Comparison of ENCODE assay signal across 21 cellular contexts in the genomic region with DNA sequence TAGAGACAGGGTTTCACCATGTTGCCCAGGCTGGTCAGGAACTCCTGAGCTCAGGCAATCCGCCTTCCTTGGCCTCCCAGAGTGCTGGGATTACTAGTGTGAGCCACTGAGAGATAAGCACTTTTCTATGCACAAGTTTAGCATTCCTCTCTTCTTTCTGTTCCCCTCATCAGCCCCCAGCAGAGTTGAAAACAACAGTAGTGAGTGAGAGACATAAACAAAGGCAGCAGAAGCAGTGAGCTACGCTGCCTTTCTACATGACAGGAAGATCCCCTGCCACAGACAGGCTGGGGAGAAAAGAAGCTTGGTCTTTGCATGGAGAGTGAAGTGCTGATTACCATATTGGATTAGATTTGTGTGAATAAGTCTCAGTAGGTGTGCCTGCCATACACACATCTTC.
DNase-seq lines count a peak whose midpoint lies in the region; ATAC-seq lines count a peak whose summit lies in the region.
"Had no signal": no experiment of that assay in that cellular context is flagged by ENCODE, and none has a peak within 500 bp of the region (broad histone marks: within the 10 kb centered on the region; RNA-seq: fewer than 3 reads in every experiment).

No MANE protein-coding gene starts in this region.

- no peak for ATAC-seq in stimulated activated naive B cell treated with anti-CD40 and anti-IgM and Interleukin-4, amounts not matched to agents 10 μg/mL and 1 μg/mL and 100 μg/mL, for 72 hours (replicated peaks)
- ATAC-seq: T-cell had no signal

- no peaks in the 10 kb centered on the region for H3K36me3 Mint-ChIP-seq in CD8-positive, alpha-beta memory T cell
- H3K36me3 Mint-ChIP-seq in stimulated activated naive B cell treated with anti-CD40 and anti-IgM and Interleukin-4, amounts not matched to agents 10 μg/mL and 1 μg/mL and 100 μg/mL, for 72 hours = no peaks in the 10 kb centered on the region
- H3K36me3 Mint-ChIP-seq: CD4-positive, alpha-beta memory T cell; T-cell had no signal

- peaks cover 0 to 13% (median under 1%) of the 10 kb centered on the region in 5 donors for H3K9me3 Mint-ChIP-seq in CD8-positive, alpha-beta memory T cell
- H3K9me3 Mint-ChIP-seq in stimulated activated naive B cell treated with anti-CD40 and anti-IgM and Interleukin-4, amounts not matched to agents 10 μg/mL and 1 μg/mL and 100 μg/mL, for 72 hours = peaks cover 4 to 10% of the 10 kb centered on the region in 2 donors

- POLR2A ChIA-PET in CD8-positive, alpha-beta memory T cell (lab: Charles Lee) = no interaction called here

- H3K27me3 Mint-ChIP-seq in CD8-positive, alpha-beta memory T cell = peaks cover 0 to 3% of the 10 kb centered on the region in 2 donors
- no peaks in the 10 kb centered on the region for H3K27me3 Mint-ChIP-seq in stimulated activated naive B cell treated with anti-CD40 and anti-IgM and Interleukin-4, amounts not matched to agents 10 μg/mL and 1 μg/mL and 100 μg/mL, for 72 hours

- H3K9me3 ChIP-seq in HUES64 (ENCODE audit: insufficient read depth, low read depth, low read length) = no peaks in the 10 kb centered on the region
- no peaks in the 10 kb centered on the region for H3K9me3 ChIP-seq in ectodermal cell (ENCODE audit: control insufficient read depth, low read length)
- H3K9me3 ChIP-seq in CD8-positive, alpha-beta memory T cell (ENCODE audit: low read length) = no peaks in the 10 kb centered on the region
- H3K9me3 ChIP-seq: Caco-2, SJSA1 had no signal

- CTCF ChIA-PET in CD8-positive, alpha-beta memory T cell (lab: Charles Lee) = no interaction called here

- H3K4me1 Mint-ChIP-seq in CD8-positive, alpha-beta memory T cell = no peaks in the 10 kb centered on the region
- H3K4me1 Mint-ChIP-seq in stimulated activated naive B cell treated with anti-CD40 and anti-IgM and Interleukin-4, amounts not matched to agents 10 μg/mL and 1 μg/mL and 100 μg/mL, for 72 hours = no peaks in the 10 kb centered on the region
- H3K4me1 Mint-ChIP-seq: CD4-positive, alpha-beta memory T cell; T-cell had no signal

- no peak overlapping the region for H3K27ac Mint-ChIP-seq in CD8-positive, alpha-beta memory T cell
- no peak overlapping the region for H3K27ac Mint-ChIP-seq in stimulated activated naive B cell treated with anti-CD40 and anti-IgM and Interleukin-4, amounts not matched to agents 10 μg/mL and 1 μg/mL and 100 μg/mL, for 72 hours
- H3K27ac Mint-ChIP-seq: CD4-positive, alpha-beta memory T cell; T-cell had no signal

- no peaks in the 10 kb centered on the region for H3K36me3 ChIP-seq in HUES64 (ENCODE audit: insufficient read depth, low read length)
- no peaks in the 10 kb centered on the region for H3K36me3 ChIP-seq in ectodermal cell (ENCODE audit: control insufficient read depth, insufficient read depth, low read length)
- no peaks in the 10 kb centered on the region for H3K36me3 ChIP-seq in CD8-positive, alpha-beta memory T cell (ENCODE audit: insufficient read depth, low read length)
- H3K36me3 ChIP-seq: SJSA1 had no signal

- H3K27me3 ChIP-seq in HUES64 (ENCODE audit: insufficient read depth, low read length) = peaks cover 4% of the 10 kb centered on the region; the same call in 1 of the 2 replicates
- H3K27me3 ChIP-seq in ectodermal cell (ENCODE audit: control insufficient read depth, insufficient read depth, low read length, poor library complexity, severe bottlenecking) = no peaks in the 10 kb centered on the region
- no peaks in the 10 kb centered on the region for H3K27me3 ChIP-seq in CD8-positive, alpha-beta memory T cell (ENCODE audit: insufficient read depth, low read length, poor library complexity, severe bottlenecking)
- H3K27me3 ChIP-seq: SJSA1 had no signal

- H3K9ac ChIP-seq in HUES64 (ENCODE audit: low read depth, low read length) = no peak overlapping the region

- peak overlapping the region; percentile 8; the same call in 1 of the 2 replicates for H3K27ac ChIP-seq in HUES64 (ENCODE audit: low read depth, low read length)
- H3K27ac ChIP-seq in ectodermal cell (ENCODE audit: insufficient read depth, low read depth, low read length, poor library complexity, severe bottlenecking) = no peak overlapping the region
- no peak overlapping the region for H3K27ac ChIP-seq in CD8-positive, alpha-beta memory T cell (ENCODE audit: low read depth, low read length)
- H3K27ac ChIP-seq: SJSA1 had no signal

- DNase-seq in iPS-NIHi11 (ENCODE audit: low spot score) = peak; percentile 35
- DNase-seq in NCI-H1436 (lab: John Stamatoyannopoulos, UW) = no peak
- no peak for DNase-seq in CD8-positive, alpha-beta memory T cell
- DNase-seq in cerebellum (ENCODE audit: low spot score) = no peak
- no peak for DNase-seq in stimulated activated naive B cell treated with anti-CD40 and anti-IgM and Interleukin-4, amounts not matched to agents 10 μg/mL and 1 μg/mL and 100 μg/mL, for 72 hours
- DNase-seq: C1 segment of cervical spinal cord; Caco-2; CD4-positive, alpha-beta memory T cell; GF-D8; NCI-H1092 treated with DMSO at 0.1 percent for 48 hours; NCI-H1436 treated with DMSO at 0.1 percent for 48 hours; NCI-H187 treated with DMSO at 0.1 percent for 48 hours; NCI-H2171 treated with DMSO at 0.1 percent for 48 hours; NCI-H524 treated with DMSO at 0.1 percent for 48 hours; NCI-H774; Right ventricle myocardium superior; RPMI8226; T-cell had no signal

- H3K4me3 ChIP-seq in HUES64 (ENCODE audit: low read length) (no peak overlapping the region), ectodermal cell (ENCODE audit: insufficient read depth, low read depth, low read length) (peak overlapping the region; percentile 11)
- H3K4me3 ChIP-seq in CD8-positive, alpha-beta memory T cell (ENCODE audit: low read length) = no peak overlapping the region
- H3K4me3 ChIP-seq: SJSA1 had no signal

- H3K4me1 ChIP-seq in HUES64 (ENCODE audit: insufficient read depth, low read length) = peaks cover 17% of the 10 kb centered on the region
- H3K4me1 ChIP-seq in ectodermal cell (ENCODE audit: control insufficient read depth, insufficient read depth, low read length) = peaks cover 18% of the 10 kb centered on the region
- H3K4me1 ChIP-seq in CD8-positive, alpha-beta memory T cell (ENCODE audit: insufficient read depth, low read length) = no peaks in the 10 kb centered on the region
- H3K4me1 ChIP-seq: Caco-2, SJSA1 had no signal

- H3K4me3 Mint-ChIP-seq in CD8-positive, alpha-beta memory T cell = no peak overlapping the region
- no peak overlapping the region for H3K4me3 Mint-ChIP-seq in stimulated activated naive B cell treated with anti-CD40 and anti-IgM and Interleukin-4, amounts not matched to agents 10 μg/mL and 1 μg/mL and 100 μg/mL, for 72 hours
- H3K4me3 Mint-ChIP-seq: CD4-positive, alpha-beta memory T cell; T-cell had no signal

- 20% methylated on average over 2 of the region's 2 CpGs for WGBS in HUES64
- WGBS in ectodermal cell, 2 experiments = 14 to 15% methylated on average over 2 of the region's 2 CpGs
